1 cellular context compared by ENCODE assay signal in genomic region chr22:39148727-39149535, GRCh38.
TF ChIP-seq lines count a peak whose summit lies in the region.

No MANE protein-coding gene starts in this region.

TF ChIP-seq in GM12878, 131 proteins besides CTCF, POLR2A, EP300 and RAD21 (continued from another document and continues in another):
- no peak for TF ChIP-seq SRF (IDR thresholded peaks at IDR 0.05; ENCODE audit: low read depth in 2 of 2, low read length in 2 of 2)
- TF ChIP-seq ASH2L (IDR thresholded peaks at IDR 0.05; ENCODE audit: borderline replicate concordance, low read depth): no peak
- peak; percentile 73 for TF ChIP-seq CHD2 (IDR thresholded peaks at IDR 0.05; ENCODE audit: borderline replicate concordance, low read depth, low read length)
- peak; percentile 52 for TF ChIP-seq IKZF1 (conservative IDR thresholded peaks at IDR 0.05)
- no peak for TF ChIP-seq MYC (IDR thresholded peaks at IDR 0.05; ENCODE audit: insufficient read depth, insufficient read length, insufficient replicate concordance, low read length, severe bottlenecking)
- TF ChIP-seq YBX1 (IDR thresholded peaks at IDR 0.05): no peak
- TF ChIP-seq YY1 (IDR thresholded peaks at IDR 0.05; ENCODE audit: low read depth, low read length): 0 out of 2 replicates have a peak, but pooled peaks have one; percentile 14
- no peak for TF ChIP-seq EGR1 (IDR thresholded peaks at IDR 0.05; ENCODE audit: borderline replicate concordance in 1 of 2, low read depth in 2 of 2, low read length in 2 of 2)
- 0 out of 2 replicates have a peak, but pooled peaks have one; percentile 16 for TF ChIP-seq SPI1 (IDR thresholded peaks at IDR 0.05; ENCODE audit: borderline replicate concordance, insufficient read depth, low read depth, low read length)
- TF ChIP-seq USF1 (IDR thresholded peaks at IDR 0.05; ENCODE audit: borderline replicate concordance, extremely low read length, insufficient read depth, low read depth, low read length): no peak
- no peak for TF ChIP-seq PBX3 (IDR thresholded peaks at IDR 0.05; ENCODE audit: insufficient replicate concordance, low read depth, low read length)
- no peak for TF ChIP-seq NR2C1 (IDR thresholded peaks at IDR 0.05)
- no peak for TF ChIP-seq SMAD1 (IDR thresholded peaks at IDR 0.05; ENCODE audit: low read depth, partially characterized antibody)
- 0 out of 2 replicates have a peak, but pooled peaks have one; percentile 49 for TF ChIP-seq ZNF207 (IDR thresholded peaks at IDR 0.05; ENCODE audit: borderline replicate concordance)
- no peak for TF ChIP-seq ZBTB4 (CRISPR knock-in tag; IDR thresholded peaks at IDR 0.05)
- no peak for TF ChIP-seq ATF3 (IDR thresholded peaks at IDR 0.05; ENCODE audit: borderline replicate concordance, extremely low read depth, low read depth, low read length)
- no peak for TF ChIP-seq SMC3 (IDR thresholded peaks at IDR 0.05; ENCODE audit: borderline replicate concordance, low read length)
- no peak for TF ChIP-seq E2F8 (IDR thresholded peaks at IDR 0.05; ENCODE audit: low read depth, partially characterized antibody)
- no peak for TF ChIP-seq E4F1 (IDR thresholded peaks at IDR 0.05; ENCODE audit: borderline replicate concordance, partially characterized antibody)
- peak; percentile 23; the same call in 1 of the 2 replicates for TF ChIP-seq LARP7 (IDR thresholded peaks at IDR 0.05)
- TF ChIP-seq JUNB (IDR thresholded peaks at IDR 0.05): no peak
- TF ChIP-seq HDAC2 (IDR thresholded peaks at IDR 0.05): no peak
- TF ChIP-seq STAT1 (conservative IDR thresholded peaks at IDR 0.05): no peak
- TF ChIP-seq SUPT20H (IDR thresholded peaks at IDR 0.05; ENCODE audit: borderline replicate concordance, control insufficient read depth, low read depth, low read length): no peak
- no peak for TF ChIP-seq PML (IDR thresholded peaks at IDR 0.05; ENCODE audit: low read length)
- no peak for TF ChIP-seq ATF2 (IDR thresholded peaks at IDR 0.05; ENCODE audit: low read length)
- no peak for TF ChIP-seq BMI1 (IDR thresholded peaks at IDR 0.05; ENCODE audit: borderline replicate concordance)
- peak; percentile 82; the same call in 1 of the 2 replicates for TF ChIP-seq KDM1A (IDR thresholded peaks at IDR 0.05; ENCODE audit: borderline replicate concordance)
- peak; percentile 51; the same call in 1 of the 2 replicates for TF ChIP-seq MTA2 (IDR thresholded peaks at IDR 0.05; ENCODE audit: low read depth)
- no peak for TF ChIP-seq ZBTB11 (CRISPR knock-in tag; IDR thresholded peaks at IDR 0.05)
- no peak for TF ChIP-seq NFIC (IDR thresholded peaks at IDR 0.05; ENCODE audit: low read depth, low read length)
- TF ChIP-seq PAX5 (IDR thresholded peaks at IDR 0.05; ENCODE audit: borderline replicate concordance, low read depth, low read length): no peak
- TF ChIP-seq FOXM1 (IDR thresholded peaks at IDR 0.05; ENCODE audit: low read depth, low read length): no peak
- peak; percentile 87 for TF ChIP-seq POLR2AphosphoS5 (IDR thresholded peaks at IDR 0.05; ENCODE audit: low read length)
- no peak for TF ChIP-seq CBX5 (IDR thresholded peaks at IDR 0.05; ENCODE audit: low read depth)
- TF ChIP-seq ZNF217 (IDR thresholded peaks at IDR 0.05): peak; percentile 92
- no peak for TF ChIP-seq TCF7 (IDR thresholded peaks at IDR 0.05; ENCODE audit: borderline replicate concordance)
- no peak for TF ChIP-seq CHD1 (IDR thresholded peaks at IDR 0.05; ENCODE audit: low read depth, low read length)
- TF ChIP-seq HDAC6 (IDR thresholded peaks at IDR 0.05; ENCODE audit: unreplicated experiment): no peak
- no peak for TF ChIP-seq PAX8 (IDR thresholded peaks at IDR 0.05)
- peak; percentile 69; the same call in 1 of the 2 replicates for TF ChIP-seq RFX5 (IDR thresholded peaks at IDR 0.05; ENCODE audit: low read depth, low read length)
- no peak for TF ChIP-seq ELK1 (IDR thresholded peaks at IDR 0.05; ENCODE audit: low read depth, low read length)
- no peak for TF ChIP-seq SREBF2 (IDR thresholded peaks at IDR 0.05; ENCODE audit: low read length)
- peak; percentile 45; the same call in 1 of the 2 replicates for TF ChIP-seq POLR2AphosphoS2 (IDR thresholded peaks at IDR 0.05; ENCODE audit: low read depth, low read length)
- no peak for TF ChIP-seq ETV6 (conservative IDR thresholded peaks at IDR 0.05 in 1 of 2, IDR thresholded peaks at IDR 0.05 in 1 of 2; ENCODE audit: borderline replicate concordance in 1 of 2, low read depth in 1 of 2)
- TF ChIP-seq STAT3 (IDR thresholded peaks at IDR 0.05; ENCODE audit: low read depth, low read length): no peak; the same call in 1 of the 2 replicates
- no peak for TF ChIP-seq GABPA (IDR thresholded peaks at IDR 0.05; ENCODE audit: low read depth)
- no peak for TF ChIP-seq CBX3 (IDR thresholded peaks at IDR 0.05; ENCODE audit: borderline replicate concordance, low read depth)
- no peak for TF ChIP-seq NRF1 (conservative IDR thresholded peaks at IDR 0.05; ENCODE audit: low read depth, low read length)
- 0 out of 2 replicates have a peak, but pooled peaks have one; percentile 58 for TF ChIP-seq DPF2 (IDR thresholded peaks at IDR 0.05)
